In the genomic region with DNA sequence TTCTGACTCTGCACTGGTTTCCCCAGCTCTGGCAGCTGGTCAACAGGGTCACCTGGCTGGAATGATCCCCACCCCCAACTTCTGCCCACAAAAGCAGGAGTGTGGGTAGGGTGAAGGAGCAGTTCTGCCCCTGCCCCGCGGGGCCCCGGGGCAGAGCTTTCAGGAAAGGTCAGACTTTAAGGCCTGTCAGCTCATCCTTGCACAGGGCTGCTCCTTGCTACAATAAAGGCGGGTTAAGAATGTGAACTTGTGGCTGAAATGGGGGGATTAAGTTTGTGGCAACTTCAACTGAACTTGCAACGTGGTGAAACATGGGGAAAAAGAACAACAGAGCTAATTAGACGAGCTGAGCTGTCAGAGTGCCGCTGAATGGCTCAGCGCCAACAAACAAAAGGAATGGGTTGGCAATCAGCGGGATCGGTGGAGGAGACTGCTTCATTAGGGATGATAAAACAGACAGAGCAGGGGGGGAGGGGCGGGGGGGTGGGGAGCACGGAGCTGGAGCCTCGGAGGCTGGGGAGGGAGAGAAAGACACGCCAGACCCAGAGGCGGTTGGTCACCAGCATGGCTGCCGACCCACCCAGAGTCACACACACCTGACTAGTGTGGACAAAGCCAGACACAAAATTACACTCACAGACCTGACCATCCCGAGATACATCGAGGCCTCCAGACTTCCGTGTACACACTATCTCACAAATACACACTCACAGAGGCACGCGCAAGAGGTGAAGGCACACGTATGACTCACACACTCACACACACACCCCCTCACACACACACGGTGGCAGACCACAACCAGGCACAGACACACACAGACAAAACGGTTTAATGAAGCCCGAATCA, we compare ENCODE assay signal across 17 cellular contexts. TPM values are rescaled to one million over a fixed set of nuclear protein-coding genes. Genes with fewer than 3 reads are reported as not detected.
DNase-seq lines count a peak whose midpoint lies in the region; ATAC-seq and TF ChIP-seq lines count a peak whose summit lies in the region.
"Had no signal": no experiment of that assay in that cellular context is flagged by ENCODE, and none has a peak within 500 bp of the region (broad histone marks: within the 10 kb centered on the region; RNA-seq: fewer than 3 reads in every experiment).

No MANE protein-coding gene starts in this region.

- H3K27me3 ChIP-seq in hepatocyte: no peaks in the 10 kb centered on the region
- H3K27me3 ChIP-seq: cardiac muscle cell, right atrium auricular region had no signal

- H4K20me1 ChIP-seq in hepatocyte (ENCODE audit: insufficient read depth, poor library complexity, severe bottlenecking): no peaks in the 10 kb centered on the region

- H3K9me3 ChIP-seq in T-helper 17 cell (ENCODE audit: control insufficient read depth, low read length, poor library complexity, severe bottlenecking) (no peaks in the 10 kb centered on the region), hepatocyte (ENCODE audit: low read depth) (no peaks in the 10 kb centered on the region)
- H3K9me3 ChIP-seq: right atrium auricular region had no signal

- peaks cover 10% of the 10 kb centered on the region for H3K4me1 ChIP-seq in hepatocyte (ENCODE audit: insufficient read depth)

- H3K9me2 ChIP-seq in hepatocyte (replicated peaks; ENCODE audit: insufficient read depth): no peaks in the 10 kb centered on the region

- peak overlapping the region; percentile 53 for H3K4me3 Mint-ChIP-seq in T-helper 17 cell
- no peak overlapping the region for H3K4me3 Mint-ChIP-seq in stimulated activated naive B cell treated with anti-CD40 and anti-IgM and Interleukin-4, amounts not matched to agents 10 μg/mL and 1 μg/mL and 100 μg/mL, for 72 hours
- H3K4me3 Mint-ChIP-seq: HFFc6; stimulated activated naive CD8-positive, alpha-beta T cell treated with anti-CD3 and anti-CD28 coated beads, Interleukin-15, amount 100 ng/mL, for 72 hours had no signal

- no peaks in the 10 kb centered on the region for H3K79me2 ChIP-seq in hepatocyte

- TF ChIP-seq CTCF in hepatocyte (IDR thresholded peaks at IDR 0.05; ENCODE audit: poor library complexity) (no peak), RWPE1 (conservative IDR thresholded peaks at IDR 0.05; ENCODE audit: low read depth) (no peak)

- no peaks in the 10 kb centered on the region for H3K36me3 ChIP-seq in hepatocyte (replicated peaks; ENCODE audit: insufficient read depth, low read depth)
- H3K36me3 ChIP-seq: cardiac muscle cell, right atrium auricular region had no signal

- H3K27ac ChIP-seq in hepatocyte (peak overlapping the region; percentile 55), RWPE1 (no peak overlapping the region)
- H3K27ac ChIP-seq: cardiac muscle cell, PC-9, right atrium auricular region had no signal

- no peak overlapping the region for H3K4me3 ChIP-seq in hepatocyte
- H3K4me3 ChIP-seq: cardiac muscle cell, PC-9, right atrium auricular region had no signal

- 54% methylated on average over 22 of the region's 25 CpGs for WGBS in hepatocyte (ENCODE audit: low lambda C conversion rate, missing lambda C conversion rate)

- H3K36me3 Mint-ChIP-seq in T-helper 17 cell (ENCODE audit: low read depth): no peaks in the 10 kb centered on the region
- peaks cover under 1 to 5% of the 10 kb centered on the region in 2 donors for H3K36me3 Mint-ChIP-seq in stimulated activated naive B cell treated with anti-CD40 and anti-IgM and Interleukin-4, amounts not matched to agents 10 μg/mL and 1 μg/mL and 100 μg/mL, for 72 hours

- POLR2A ChIA-PET in RWPE1 (lab: Yijun Ruan, JAX; ENCODE audit: low non-redundant PET): interaction anchor here (0.6 kb wide), 1 partner anchor 305 kb away, joined by 3 read pairs; no protein-coding TSS in a partner anchor

- H3K27me3 Mint-ChIP-seq in T-helper 17 cell: no peaks in the 10 kb centered on the region
- H3K27me3 Mint-ChIP-seq in stimulated activated naive B cell treated with anti-CD40 and anti-IgM and Interleukin-4, amounts not matched to agents 10 μg/mL and 1 μg/mL and 100 μg/mL, for 72 hours: no peaks in the 10 kb centered on the region
- H3K27me3 Mint-ChIP-seq: stimulated activated naive CD8-positive, alpha-beta T cell treated with anti-CD3 and anti-CD28 coated beads, Interleukin-15, amount 100 ng/mL, for 72 hours had no signal

- ATAC-seq in left cardiac atrium (no peak), T-helper 17 cell (no peak)
- ATAC-seq in stimulated activated naive B cell treated with anti-CD40 and anti-IgM and Interleukin-4, amounts not matched to agents 10 μg/mL and 1 μg/mL and 100 μg/mL, for 72 hours (replicated peaks): no peak
- ATAC-seq: stimulated activated naive CD8-positive, alpha-beta T cell treated with anti-CD3 and anti-CD28 coated beads, Interleukin-15, amount 100 ng/mL, for 72 hours had no signal

- no peaks in the 10 kb centered on the region for H3K9me3 Mint-ChIP-seq in stimulated activated naive B cell treated with anti-CD40 and anti-IgM and Interleukin-4, amounts not matched to agents 10 μg/mL and 1 μg/mL and 100 μg/mL, for 72 hours
- H3K9me3 Mint-ChIP-seq: HFFc6; stimulated activated naive CD8-positive, alpha-beta T cell treated with anti-CD3 and anti-CD28 coated beads, Interleukin-15, amount 100 ng/mL, for 72 hours had no signal

- intact Hi-C loops in left cardiac atrium (cut with DNase I) (no loop called here), cardiac septum (cut with DNase I) (no loop called here)

- DNase-seq in left cardiac atrium (peak; percentile 22), cardiac septum (ENCODE audit: low spot score) (no peak), T-helper 17 cell (no peak), hepatocyte (ENCODE audit: low spot score) (no peak), NCI-H2107 treated with DMSO at 0.1 percent for 48 hours (lab: John Stamatoyannopoulos, UW; ENCODE audit: unreplicated experiment) (no peak), DMS53 treated with DMSO at 0.1 percent for 48 hours (lab: John Stamatoyannopoulos, UW; ENCODE audit: unreplicated experiment) (no peak), RWPE1 (ENCODE audit: low spot score) (no peak)
- DNase-seq in stimulated activated naive B cell treated with anti-CD40 and anti-IgM and Interleukin-4, amounts not matched to agents 10 μg/mL and 1 μg/mL and 100 μg/mL, for 72 hours: no peak
- DNase-seq: activated CD8-positive, alpha-beta memory T cell treated with anti-CD3 and anti-CD28 coated beads for 24 hours; activated naive CD4-positive, alpha-beta T cell; erythroblast; HFFc6; NCI-H1048; PC-9; stimulated activated naive CD8-positive, alpha-beta T cell treated with anti-CD3 and anti-CD28 coated beads, Interleukin-15, amount 100 ng/mL, for 72 hours had no signal

- H3K27ac Mint-ChIP-seq in T-helper 17 cell: no peak overlapping the region
- peak overlapping the region; percentile 4 for H3K27ac Mint-ChIP-seq in stimulated activated naive B cell treated with anti-CD40 and anti-IgM and Interleukin-4, amounts not matched to agents 10 μg/mL and 1 μg/mL and 100 μg/mL, for 72 hours
- H3K27ac Mint-ChIP-seq: HFFc6 had no signal

- H2AFZ ChIP-seq in hepatocyte: no peak overlapping the region
- H2AFZ ChIP-seq: PC-9 had no signal

- CTCF ChIA-PET in RWPE1 (lab: Yijun Ruan, JAX): interaction anchor here (0.7 kb wide), 1 partner anchor 25 kb away, joined by 3 read pairs; no protein-coding TSS in a partner anchor

- peak overlapping the region; percentile 25 for H3K4me2 ChIP-seq in hepatocyte
- H3K4me2 ChIP-seq: PC-9 had no signal

- H3K4me1 Mint-ChIP-seq in T-helper 17 cell: peaks cover 5% of the 10 kb centered on the region
- H3K4me1 Mint-ChIP-seq in stimulated activated naive B cell treated with anti-CD40 and anti-IgM and Interleukin-4, amounts not matched to agents 10 μg/mL and 1 μg/mL and 100 μg/mL, for 72 hours: no peaks in the 10 kb centered on the region

RNA-seq across cellular contexts. Expression of gene CRB2, which starts 50.9 kb away (rescaled TPM):
- total RNA-seq in left cardiac atrium (1 to 10 TPM; 1.3 to 2.2 TPM), cardiac septum (not detected), T-helper 17 cell (not detected), hepatocyte (5.6 and 7.0 TPM in 2 replicates)
- polyA plus RNA-seq in hepatocyte: 5.5 and 7.6 TPM in 2 replicates
- total RNA-seq: HFFc6, PC-9 had no signal
